ENCODE assay signal across 2 cellular contexts in the genomic region with DNA sequence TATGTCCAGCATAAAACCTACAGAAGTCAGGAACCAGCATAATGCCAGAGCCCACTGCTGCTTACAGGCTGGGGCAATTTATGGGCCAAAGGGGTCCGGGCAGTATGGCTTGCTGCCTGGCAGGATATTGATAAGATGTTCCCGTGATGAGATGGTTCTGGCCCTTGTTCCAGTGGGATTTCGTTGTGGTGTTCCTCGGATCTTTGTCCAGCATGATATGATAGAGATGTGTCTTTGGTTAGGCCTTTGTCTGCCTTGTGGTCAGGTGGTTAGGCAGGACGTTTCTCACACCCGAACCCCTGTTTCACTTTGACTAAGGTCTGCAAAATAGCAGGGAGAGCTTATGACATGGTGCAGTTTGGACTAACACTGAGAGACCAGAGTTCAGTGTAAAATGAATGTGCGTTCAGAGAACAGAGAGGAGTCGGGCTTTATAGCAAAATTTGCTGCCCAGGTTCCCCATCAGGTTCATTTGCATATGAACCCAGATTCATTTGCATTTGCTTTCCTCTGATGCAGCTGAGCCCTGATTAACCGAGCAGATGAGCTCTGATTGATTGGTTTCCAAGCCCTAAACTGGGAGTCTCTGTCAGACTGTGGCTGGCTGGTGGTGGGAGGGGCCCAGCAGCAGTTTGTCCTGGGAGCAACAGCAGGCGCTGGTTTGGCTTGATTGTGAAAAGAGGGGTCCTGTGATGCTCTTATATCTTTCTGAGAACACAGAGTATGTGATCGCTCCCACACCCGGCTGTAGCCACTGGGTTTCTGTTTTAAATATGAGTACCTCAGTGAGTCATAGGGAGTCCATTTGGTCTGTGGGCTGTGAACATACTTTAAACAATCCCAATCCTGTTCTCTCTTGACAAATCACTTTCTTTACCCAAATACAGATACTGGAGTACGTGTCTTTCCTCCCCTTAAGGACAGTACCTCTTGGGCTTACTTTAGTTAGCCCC.
TF ChIP-seq lines count a peak whose summit lies in the region.

No MANE protein-coding gene starts in this region.

TF ChIP-seq in IMR-90, 13 proteins besides CTCF, POLR2A, EP300 and RAD21 (continued from another document):
- TF ChIP-seq MXI1 (IDR thresholded peaks at IDR 0.05; ENCODE audit: borderline replicate concordance, low read depth, low read length), result no peak
- no peak for TF ChIP-seq MAFK (IDR thresholded peaks at IDR 0.05; ENCODE audit: low read depth, low read length)
- TF ChIP-seq BHLHE40 (IDR thresholded peaks at IDR 0.05; ENCODE audit: low read depth, low read length), result no peak
- TF ChIP-seq CEBPB (IDR thresholded peaks at IDR 0.05; ENCODE audit: low read depth, low read length), result no peak

TF ChIP-seq in HEK293T, 16 proteins besides CTCF, POLR2A, EP300 and RAD21 (continued from another document):
- TF ChIP-seq, protein P1, sequence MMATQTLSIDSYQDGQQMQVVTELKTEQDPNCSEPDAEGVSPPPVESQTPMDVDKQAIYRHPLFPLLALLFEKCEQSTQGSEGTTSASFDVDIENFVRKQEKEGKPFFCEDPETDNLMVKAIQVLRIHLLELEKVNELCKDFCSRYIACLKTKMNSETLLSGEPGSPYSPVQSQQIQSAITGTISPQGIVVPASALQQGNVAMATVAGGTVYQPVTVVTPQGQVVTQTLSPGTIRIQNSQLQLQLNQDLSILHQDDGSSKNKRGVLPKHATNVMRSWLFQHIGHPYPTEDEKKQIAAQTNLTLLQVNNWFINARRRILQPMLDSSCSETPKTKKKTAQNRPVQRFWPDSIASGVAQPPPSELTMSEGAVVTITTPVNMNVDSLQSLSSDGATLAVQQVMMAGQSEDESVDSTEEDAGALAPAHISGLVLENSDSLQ (IDR thresholded peaks at IDR 0.05), result no peak
- TF ChIP-seq TARDBP (IDR thresholded peaks at IDR 0.05) (no peak), SUZ12 (IDR thresholded peaks at IDR 0.05) (no peak)
TF ChIP-seq in HEK293T: peak in this region for 0.
